Comparison of ENCODE assay signal across 8 cellular contexts in genomic region chr11:67355023-67355793, GRCh38. TPM values are rescaled to one million over a fixed set of nuclear protein-coding genes. Genes with fewer than 3 reads are reported as not detected.
DNase-seq lines count a peak whose midpoint lies in the region; ATAC-seq and TF ChIP-seq lines count a peak whose summit lies in the region.

No MANE protein-coding gene starts in this region.

- H3K4me1 Mint-ChIP-seq in activated CD8-positive, alpha-beta T cell treated with anti-CD3 and anti-CD28 coated beads, Interleukin-2, amount 10 ng/mL, durations not matched to agents 7 days and 5 days (ENCODE audit: low read depth), result peaks cover 42% of the 10 kb centered on the region

- POLR2A ChIA-PET in SK-N-SH (lab: Yijun Ruan, JAX), result interaction anchor here (3.2 kb wide), 1 partner anchor 28 kb away, joined by 9 read pairs; no protein-coding TSS in a partner anchor
- POLR2A ChIA-PET in activated CD8-positive, alpha-beta T cell treated with anti-CD3 and anti-CD28 coated beads, Interleukin-2, amount 10 ng/mL, durations not matched to agents 7 days and 5 days (lab: Charles Lee), result interaction anchor here (1.0 kb wide), 1 partner anchor 82 kb away, joined by 3 read pairs; the partner anchor contains the start of gene PTPRCAP

- H4K20me1 ChIP-seq in SK-N-SH (ENCODE audit: insufficient read depth), result peaks cover 3% of the 10 kb centered on the region; the same call in 1 of the 2 replicates

- peaks cover 23% of the 10 kb centered on the region for H3K79me2 ChIP-seq in SK-N-SH (ENCODE audit: insufficient read depth)

- 69% methylated on average over 3 of the region's 11 CpGs for WGBS in SK-N-SH (ENCODE audit: low lambda C conversion rate)

- TF ChIP-seq CTCF in SK-N-SH (IDR thresholded peaks at IDR 0.05), result no peak

- ATAC-seq in SK-N-SH treated with all-trans-retinoic acid at 6 μM for 48 hours (no peak), left colon (peak; percentile 4), GM19351 (IDR thresholded peaks at IDR 0.05; ENCODE audit: unreplicated experiment) (no peak), HG03139 (IDR thresholded peaks at IDR 0.05; ENCODE audit: unreplicated experiment) (no peak), HG02642 (IDR thresholded peaks at IDR 0.05; ENCODE audit: poor library complexity, unreplicated experiment) (no peak)
- no peak for ATAC-seq in activated CD8-positive, alpha-beta T cell treated with anti-CD3 and anti-CD28 coated beads, Interleukin-2, amount 10 ng/mL, durations not matched to agents 7 days and 5 days

- peaks cover 40% of the 10 kb centered on the region for H3F3A ChIP-seq in SK-N-SH (replicated peaks; ENCODE audit: insufficient read depth)

- H3K4me2 ChIP-seq in SK-N-SH, result peak overlapping the region; percentile 85

- H3K27ac ChIP-seq in SK-N-SH (ENCODE audit: low read depth in 2 of 2, low read length in 1 of 2) (peak overlapping the region; percentile 36 to 99; a peak in 3 of 4 replicates), subcutaneous abdominal adipose tissue (ENCODE audit: low read depth, low read length) (peak overlapping the region; percentile 97)

- H3K9ac ChIP-seq in SK-N-SH, result peak overlapping the region; percentile 69
- peak overlapping the region; percentile 46 to 76 (median 56) for H3K9ac ChIP-seq in subcutaneous abdominal adipose tissue (ENCODE audit: low read length in 5 of 5)

- H3K36me3 ChIP-seq in SK-N-SH (replicated peaks in 1 of 2; ENCODE audit: control insufficient read depth in 1 of 2, insufficient read depth in 2 of 2, low read length in 1 of 2) (no peaks in the 10 kb centered on the region), subcutaneous abdominal adipose tissue (ENCODE audit: control insufficient read depth in 5 of 5, insufficient read depth in 5 of 5, low read length in 5 of 5) (peaks cover 0 to 2% (median 0%) of the 10 kb centered on the region in 5 donors)

- peaks cover 13% of the 10 kb centered on the region for H3K27me3 Mint-ChIP-seq in activated CD8-positive, alpha-beta T cell treated with anti-CD3 and anti-CD28 coated beads, Interleukin-2, amount 10 ng/mL, durations not matched to agents 7 days and 5 days (ENCODE audit: low read depth)

- peak overlapping the region; percentile 89 for H3K27ac Mint-ChIP-seq in activated CD8-positive, alpha-beta T cell treated with anti-CD3 and anti-CD28 coated beads, Interleukin-2, amount 10 ng/mL, durations not matched to agents 7 days and 5 days

- intact Hi-C loops in left colon (cut with DNase I, micrococcal nuclease), result no loop called here

- no peaks in the 10 kb centered on the region for H3K9me3 Mint-ChIP-seq in activated CD8-positive, alpha-beta T cell treated with anti-CD3 and anti-CD28 coated beads, Interleukin-2, amount 10 ng/mL, durations not matched to agents 7 days and 5 days (ENCODE audit: insufficient read depth)

- H3K4me3 Mint-ChIP-seq in activated CD8-positive, alpha-beta T cell treated with anti-CD3 and anti-CD28 coated beads, Interleukin-2, amount 10 ng/mL, durations not matched to agents 7 days and 5 days, result no peak overlapping the region

- no peaks in the 10 kb centered on the region for H3K9me2 ChIP-seq in SK-N-SH

- no peak for TF ChIP-seq RAD21 in SK-N-SH (IDR thresholded peaks at IDR 0.05; ENCODE audit: low read length)

- no peak for TF ChIP-seq EP300 in SK-N-SH (IDR thresholded peaks at IDR 0.05; ENCODE audit: borderline replicate concordance in 1 of 2, low read depth in 1 of 2, low read length in 1 of 2)

- peak; percentile 7 for DNase-seq in SK-N-SH
- DNase-seq in activated CD8-positive, alpha-beta T cell treated with anti-CD3 and anti-CD28 coated beads, Interleukin-2, amount 10 ng/mL, durations not matched to agents 7 days and 5 days, result no peak
- DNase-seq in left colon, result peak; percentile 53 to 55

- peaks cover 8% of the 10 kb centered on the region for H3K36me3 Mint-ChIP-seq in activated CD8-positive, alpha-beta T cell treated with anti-CD3 and anti-CD28 coated beads, Interleukin-2, amount 10 ng/mL, durations not matched to agents 7 days and 5 days (ENCODE audit: low read depth)

- H2AFZ ChIP-seq in SK-N-SH (ENCODE audit: low read depth), result no peak overlapping the region

- H3K4me3 ChIP-seq in SK-N-SH (ENCODE audit: low read depth in 2 of 2, low read length in 1 of 2) (no peak overlapping the region), subcutaneous abdominal adipose tissue (ENCODE audit: low read depth in 1 of 5, low read length in 5 of 5) (peak overlapping the region in 2 of 5 donors; percentile 5 to 19)

- no peaks in the 10 kb centered on the region for H3K27me3 ChIP-seq in SK-N-SH (ENCODE audit: insufficient read depth)
- H3K27me3 ChIP-seq in subcutaneous abdominal adipose tissue (ENCODE audit: control insufficient read depth in 5 of 5, insufficient read depth in 4 of 5, low read length in 5 of 5), result no peaks in the 10 kb centered on the region

- peaks cover 30 to 51% of the 10 kb centered on the region in 2 experiments; a peak in 3 of 4 replicates for H3K4me1 ChIP-seq in SK-N-SH (ENCODE audit: control insufficient read depth in 1 of 2, insufficient read depth in 2 of 2, low read depth in 1 of 2, low read length in 1 of 2)
- H3K4me1 ChIP-seq in subcutaneous abdominal adipose tissue (ENCODE audit: control insufficient read depth in 5 of 5, insufficient read depth in 5 of 5, low read length in 5 of 5), result peaks cover 14 to 68% (median 61%) of the 10 kb centered on the region in 5 donors

- H3K9me3 ChIP-seq in SK-N-SH (no peaks in the 10 kb centered on the region), subcutaneous abdominal adipose tissue (ENCODE audit: control insufficient read depth in 5 of 5, low read length in 5 of 5) (no peaks in the 10 kb centered on the region)

- CTCF ChIA-PET in SK-N-SH (lab: Yijun Ruan, JAX), result interaction anchor here (2.6 to 20.0 kb wide), 4 partner anchors 9 to 34 kb away, joined by 8 to 955 read pairs (median 58); partner anchors contain the start of gene CLCF1
- CTCF ChIA-PET in activated CD8-positive, alpha-beta T cell treated with anti-CD3 and anti-CD28 coated beads, Interleukin-2, amount 10 ng/mL, durations not matched to agents 7 days and 5 days (lab: Charles Lee), result interaction anchor here (1.6 to 18.4 kb wide), 5 partner anchors 9 to 92 kb away, joined by 6 to 998 read pairs (median 55); partner anchors contain the start of genes CLCF1, PTPRCAP and RAD9A

TF ChIP-seq in SK-N-SH, 30 proteins besides CTCF, POLR2A, EP300 and RAD21 (continues in another document):
- TF ChIP-seq USF2 (IDR thresholded peaks at IDR 0.05; ENCODE audit: borderline replicate concordance, low read depth, low read length) (no peak), ELF1 (IDR thresholded peaks at IDR 0.05) (no peak), TCF12 (IDR thresholded peaks at IDR 0.05) (no peak), POLR2AphosphoS5 (IDR thresholded peaks at IDR 0.05; ENCODE audit: low read depth, low read length) (no peak)

TF ChIP-seq in SK-N-SH treated with all-trans-retinoic acid at 6 μM for 48 hours, 23 proteins besides CTCF, POLR2A, EP300 and RAD21 (continues in another document):
- no peak for TF ChIP-seq OSR1 (CRISPR knock-in tag; IDR thresholded peaks at IDR 0.05)
- no peak for TF ChIP-seq CSRNP3 (CRISPR knock-in tag; IDR thresholded peaks at IDR 0.05)

RNA-seq across cellular contexts. Expression of gene POLD4, which starts 1.9 kb away (rescaled TPM):
- polyA plus RNA-seq in SK-N-SH (2012; rRNA removed), result 80.4 and 89.4 TPM in 2 replicates
- 38.1 and 46.2 TPM in 2 replicates for polyA plus RNA-seq in SK-N-SH (2012; cell fraction: cytosol; rRNA removed)
- 161 and 245 TPM in 2 replicates for polyA plus RNA-seq in SK-N-SH (2012; cell fraction: nucleus; rRNA removed)
- 10 to 100 TPM; 53.2 to 56.7 TPM for total RNA-seq in activated CD8-positive, alpha-beta T cell treated with anti-CD3 and anti-CD28 coated beads, Interleukin-2, amount 10 ng/mL, durations not matched to agents 7 days and 5 days
- 100 to 1,000 TPM; 237 to 262 TPM for total RNA-seq in left colon

RNA-seq across cellular contexts. Expression of gene CLCF1, which starts 18.2 kb away (rescaled TPM):
- polyA plus RNA-seq in SK-N-SH (2012; rRNA removed), result 27.0 and 27.7 TPM in 2 replicates
- polyA plus RNA-seq in SK-N-SH (2012; cell fraction: cytosol; rRNA removed), result 13.3 and 17.5 TPM in 2 replicates
- 61.9 and 75.9 TPM in 2 replicates for polyA plus RNA-seq in SK-N-SH (2012; cell fraction: nucleus; rRNA removed)
- under 1 TPM; 0.29 to 0.50 TPM for total RNA-seq in activated CD8-positive, alpha-beta T cell treated with anti-CD3 and anti-CD28 coated beads, Interleukin-2, amount 10 ng/mL, durations not matched to agents 7 days and 5 days
- 1 to 10 TPM; 2.2 to 2.4 TPM for total RNA-seq in left colon

RNA-seq across cellular contexts. Expression of gene RAD9A, which starts 36.6 kb away (rescaled TPM):
- polyA plus RNA-seq in SK-N-SH (2012; rRNA removed), result 21.5 and 22.3 TPM in 2 replicates
- 4.8 and 8.6 TPM in 2 replicates for polyA plus RNA-seq in SK-N-SH (2012; cell fraction: cytosol; rRNA removed)
- polyA plus RNA-seq in SK-N-SH (2012; cell fraction: nucleus; rRNA removed), result 100 and 114 TPM in 2 replicates
- 10 to 100 TPM; 59.5 to 60.4 TPM for total RNA-seq in activated CD8-positive, alpha-beta T cell treated with anti-CD3 and anti-CD28 coated beads, Interleukin-2, amount 10 ng/mL, durations not matched to agents 7 days and 5 days
- total RNA-seq in left colon, result 10 to 100 TPM; 27.4 to 40.6 TPM

RNA-seq across cellular contexts. Expression of gene PPP1CA, which starts 46.5 kb away (rescaled TPM):
- polyA plus RNA-seq in SK-N-SH (2012; rRNA removed), result 210 and 261 TPM in 2 replicates
- polyA plus RNA-seq in SK-N-SH (2012; cell fraction: cytosol; rRNA removed), result 130 and 175 TPM in 2 replicates
- polyA plus RNA-seq in SK-N-SH (2012; cell fraction: nucleus; rRNA removed), result 181 and 248 TPM in 2 replicates
- total RNA-seq in activated CD8-positive, alpha-beta T cell treated with anti-CD3 and anti-CD28 coated beads, Interleukin-2, amount 10 ng/mL, durations not matched to agents 7 days and 5 days, result 100 to 1,000 TPM; 429 to 434 TPM
- 100 to 1,000 TPM; 214 to 243 TPM for total RNA-seq in left colon

RNA-seq across cellular contexts. Expression of gene TBC1D10C, which starts 48.7 kb away (rescaled TPM):
- polyA plus RNA-seq in SK-N-SH (2012; rRNA removed), result 0.05 TPM in 1 of 2 replicates, not detected in the other
- not detected in 2 replicates for polyA plus RNA-seq in SK-N-SH (2012; cell fraction: cytosol; rRNA removed)
- 0.08 and 0.31 TPM in 2 replicates for polyA plus RNA-seq in SK-N-SH (2012; cell fraction: nucleus; rRNA removed)
- 100 to 1,000 TPM; 345 to 352 TPM for total RNA-seq in activated CD8-positive, alpha-beta T cell treated with anti-CD3 and anti-CD28 coated beads, Interleukin-2, amount 10 ng/mL, durations not matched to agents 7 days and 5 days
- 1 to 10 TPM; 3.0 to 4.2 TPM for total RNA-seq in left colon

Comparison
In these comparisons a context has a peak if more than half of its experiments do, and no peak if none do; other contexts are left out.
1. RNA of gene POLD4, which starts 1.9 kb away (total RNA-seq): 237 to 262 TPM in left colon; 53.2 to 56.7 TPM in activated CD8-positive, alpha-beta T cell treated with anti-CD3 and anti-CD28 coated beads, Interleukin-2, amount 10 ng/mL, durations not matched to agents 7 days and 5 days; every median in the first group is over 4 times any median in the second.